ENCODE assay signal across 26 cellular contexts in genomic region chr6:169176361-169176991, GRCh38.
"Had no signal": no experiment of that assay in that cellular context is flagged by ENCODE, and none has a peak within 500 bp of the region (broad histone marks: within the 10 kb centered on the region; RNA-seq: fewer than 3 reads in every experiment).

No MANE protein-coding gene starts in this region.

- DNase-seq: activated CD4-positive, alpha-beta memory T cell treated with anti-CD3 and anti-CD28 coated beads for 36 hours; activated CD4-positive, alpha-beta T cell treated with anti-CD3 and anti-CD28 coated beads for 48 hours; activated CD8-positive, alpha-beta memory T cell treated with anti-CD3 and anti-CD28 coated beads, Interleukin-2, amount 50 U/mL, for 4 hours; activated gamma-delta T cell treated with Interleukin-2 at 50 U/mL for 16 hours; activated naive CD8-positive, alpha-beta T cell treated with anti-CD3 and anti-CD28 coated beads, Interleukin-2, amount 50 U/mL, for 24 hours; activated T-cell treated with anti-CD3 and anti-CD28 coated beads, Interleukin-2, amount 50 U/mL, for 1 hour; amygdala; caudate nucleus; glutamatergic neuron; left ventricle myocardium superior; naive B cell; occipital lobe; posterior cingulate gyrus; right cardiac atrium; spleen; stimulated activated naive CD4-positive, alpha-beta T cell; SW 1271; T1000; tibial artery; WERI-Rb-1 had no signal

- ATAC-seq: activated CD4-positive, CD25-positive, alpha-beta regulatory T cell treated with anti-CD3 and anti-CD28 coated beads, Interleukin-2, amount 50 U/mL, for 24 hours; activated naive CD8-positive, alpha-beta T cell treated with anti-CD3 and anti-CD28 coated beads, Interleukin-2, amount 50 U/mL, for 24 hours; left ventricle myocardium superior; right cardiac atrium had no signal

- H3K27ac ChIP-seq: spleen, suprapubic skin, tibial artery, WERI-Rb-1 had no signal

- H3K9me3 ChIP-seq: spleen, suprapubic skin, tibial artery had no signal

- H3K4me1 Mint-ChIP-seq: activated naive CD4-positive, alpha-beta T cell treated with anti-CD3 and anti-CD28 coated beads, Interleukin-2, amount 50 U/mL, for 24 hours; activated naive CD8-positive, alpha-beta T cell treated with anti-CD3 and anti-CD28 coated beads, Interleukin-2, amount 50 U/mL, for 24 hours; naive B cell had no signal

- H3K27me3 ChIP-seq: spleen, suprapubic skin, tibial artery had no signal

- H3K36me3 ChIP-seq: spleen, suprapubic skin, tibial artery, WERI-Rb-1 had no signal

- H3K4me3 ChIP-seq: spleen, suprapubic skin, tibial artery had no signal

- H3K27me3 Mint-ChIP-seq: dendritic cell treated with granulocyte-macrophage colony-stimulating factor and Interleukin-4, amounts not matched to agents 40 ng/mL and 50 ng/mL, for 4 days had no signal

- H3K4me1 ChIP-seq: spleen, suprapubic skin had no signal

- H3K4me3 Mint-ChIP-seq: activated CD4-positive, alpha-beta memory T cell treated with anti-CD3 and anti-CD28 coated beads for 36 hours; activated naive CD4-positive, alpha-beta T cell treated with anti-CD3 and anti-CD28 coated beads, Interleukin-2, amount 50 U/mL, for 24 hours; activated naive CD8-positive, alpha-beta T cell treated with anti-CD3 and anti-CD28 coated beads, Interleukin-2, amount 50 U/mL, for 24 hours; dendritic cell treated with granulocyte-macrophage colony-stimulating factor and Interleukin-4, amounts not matched to agents 40 ng/mL and 50 ng/mL, for 4 days; naive B cell; neural crest cell; T-helper 1 cell treated with Interleukin-12 subunit alpha and Interleukin-12 subunit beta and Interleukin-4 antibody, amounts not matched to agents 30 μg/mL and 1 μg/mL, for 36 hours had no signal

- H3K27ac Mint-ChIP-seq: activated CD4-positive, alpha-beta memory T cell treated with anti-CD3 and anti-CD28 coated beads for 36 hours; activated naive CD4-positive, alpha-beta T cell treated with anti-CD3 and anti-CD28 coated beads, Interleukin-2, amount 50 U/mL, for 24 hours; activated naive CD8-positive, alpha-beta T cell treated with anti-CD3 and anti-CD28 coated beads, Interleukin-2, amount 50 U/mL, for 24 hours; dendritic cell treated with granulocyte-macrophage colony-stimulating factor and Interleukin-4, amounts not matched to agents 40 ng/mL and 50 ng/mL, for 4 days; T-helper 1 cell treated with Interleukin-12 subunit alpha and Interleukin-12 subunit beta and Interleukin-4 antibody, amounts not matched to agents 30 μg/mL and 1 μg/mL, for 36 hours had no signal

- H3K9me3 Mint-ChIP-seq: activated CD4-positive, alpha-beta memory T cell treated with anti-CD3 and anti-CD28 coated beads for 36 hours; activated naive CD4-positive, alpha-beta T cell treated with anti-CD3 and anti-CD28 coated beads, Interleukin-2, amount 50 U/mL, for 24 hours; activated naive CD8-positive, alpha-beta T cell treated with anti-CD3 and anti-CD28 coated beads, Interleukin-2, amount 50 U/mL, for 24 hours; dendritic cell treated with granulocyte-macrophage colony-stimulating factor and Interleukin-4, amounts not matched to agents 40 ng/mL and 50 ng/mL, for 4 days; T-helper 1 cell treated with Interleukin-12 subunit alpha and Interleukin-12 subunit beta and Interleukin-4 antibody, amounts not matched to agents 30 μg/mL and 1 μg/mL, for 36 hours had no signal

- H3K36me3 Mint-ChIP-seq: activated CD4-positive, alpha-beta memory T cell treated with anti-CD3 and anti-CD28 coated beads for 36 hours; activated naive CD4-positive, alpha-beta T cell treated with anti-CD3 and anti-CD28 coated beads, Interleukin-2, amount 50 U/mL, for 24 hours; naive B cell had no signal
